In genomic region chr3:30615615-30616346, GRCh38 we compare ENCODE assay signal across 9 cellular contexts. TPM values are rescaled to one million over a fixed set of nuclear protein-coding genes. Genes with fewer than 3 reads are reported as not detected.
DNase-seq lines count a peak whose midpoint lies in the region; ATAC-seq, FAIRE-seq and TF ChIP-seq lines count a peak whose summit lies in the region.
"Had no signal": no experiment of that assay in that cellular context is flagged by ENCODE, and none has a peak within 500 bp of the region (broad histone marks: within the 10 kb centered on the region; RNA-seq: fewer than 3 reads in every experiment).

No MANE protein-coding gene starts in this region.

- peak overlapping the region; percentile 42 for H3K14ac ChIP-seq in trophoblast cell (ENCODE audit: low read length)

- H3K4me3 ChIP-seq in CD8-positive, alpha-beta memory T cell (ENCODE audit: low read length): peak overlapping the region; percentile 37
- H3K4me3 ChIP-seq in PC-3 (ENCODE audit: low read length): no peak overlapping the region
- H3K4me3 ChIP-seq in endothelial cell of umbilical vein (replicated peaks in 1 of 3; ENCODE audit: insufficient read depth in 1 of 3, low read depth in 1 of 3, low read length in 3 of 3): no peak overlapping the region
- no peak overlapping the region for H3K4me3 ChIP-seq in trophoblast cell (ENCODE audit: low read depth, low read length)

- H2BK120ac ChIP-seq in trophoblast cell (ENCODE audit: insufficient read depth, low read length, poor library complexity): no peak overlapping the region

- H3K9ac ChIP-seq in PC-3 (ENCODE audit: low read length) (no peak overlapping the region), endothelial cell of umbilical vein (replicated peaks; ENCODE audit: extremely low read depth, insufficient read depth, low read length) (no peak overlapping the region), trophoblast cell (ENCODE audit: low read length) (no peak overlapping the region)

- H3K23ac ChIP-seq in trophoblast cell (ENCODE audit: low read length): no peak overlapping the region

- H3K79me2 ChIP-seq in PC-3 (ENCODE audit: low read length): peaks cover 100% of the 10 kb centered on the region
- H3K79me2 ChIP-seq in endothelial cell of umbilical vein (ENCODE audit: control insufficient read depth, insufficient read depth, low read length): peaks cover 100% of the 10 kb centered on the region
- H3K79me2 ChIP-seq in trophoblast cell (ENCODE audit: control insufficient read depth, insufficient read depth, low read length, poor library complexity): peaks cover 14% of the 10 kb centered on the region

- no peak overlapping the region for H4K12ac ChIP-seq in trophoblast cell (ENCODE audit: low read depth, low read length)

- peaks cover 92% of the 10 kb centered on the region for H3K4me1 ChIP-seq in CD8-positive, alpha-beta memory T cell (ENCODE audit: insufficient read depth, low read length)
- H3K4me1 ChIP-seq in PC-3 (ENCODE audit: insufficient read depth, low read length) (peaks cover 53% of the 10 kb centered on the region), endothelial cell of umbilical vein (ENCODE audit: control insufficient read depth, extremely low read depth, insufficient read depth, low read length) (peaks cover 81% of the 10 kb centered on the region), trophoblast cell (ENCODE audit: control insufficient read depth in 1 of 2, insufficient read depth in 2 of 2, low read length in 2 of 2) (peaks cover 9 to 20% of the 10 kb centered on the region in 2 experiments)

- H2BK5ac ChIP-seq in trophoblast cell (ENCODE audit: low read depth, low read length, poor library complexity): peak overlapping the region; percentile 71

- no peak for TF ChIP-seq POLR2A in endothelial cell of umbilical vein (IDR thresholded peaks at IDR 0.05; ENCODE audit: low read depth, low read length)

- H3K9me2 ChIP-seq in PC-3 (replicated peaks; ENCODE audit: low read length): no peaks in the 10 kb centered on the region

- no peaks in the 10 kb centered on the region for H3K36me3 ChIP-seq in CD8-positive, alpha-beta memory T cell (ENCODE audit: insufficient read depth, low read length)
- peaks cover 21% of the 10 kb centered on the region for H3K36me3 ChIP-seq in PC-3 (ENCODE audit: low read depth, low read length)
- H3K36me3 ChIP-seq in endothelial cell of umbilical vein (ENCODE audit: control insufficient read depth in 2 of 2, extremely low read depth in 1 of 2, insufficient read depth in 2 of 2, low read length in 2 of 2): peaks cover 5 to 9% of the 10 kb centered on the region in 2 experiments
- H3K36me3 ChIP-seq in trophoblast cell (ENCODE audit: control insufficient read depth in 1 of 2, insufficient read depth in 2 of 2, low read length in 2 of 2): peaks cover 3 to 4% of the 10 kb centered on the region in 2 experiments

- peak overlapping the region; percentile 13 to 97 (median 92) for H3K4me3 Mint-ChIP-seq in CD8-positive, alpha-beta memory T cell
- H3K4me3 Mint-ChIP-seq: dendritic cell treated with granulocyte-macrophage colony-stimulating factor and Interleukin-4, amounts not matched to agents 40 ng/mL and 50 ng/mL, for 4 days had no signal

- H3K4me2 ChIP-seq in PC-3 (ENCODE audit: low read length) (no peak overlapping the region; the same call in 1 of the 2 replicates), endothelial cell of umbilical vein (ENCODE audit: insufficient read depth, low read length) (peak overlapping the region; percentile 18), trophoblast cell (ENCODE audit: low read length) (no peak overlapping the region)

- no peaks in the 10 kb centered on the region for H3K9me1 ChIP-seq in endothelial cell of umbilical vein (replicated peaks; ENCODE audit: control insufficient read depth, extremely low read depth, insufficient read depth, low read length)

- H3K4ac ChIP-seq in trophoblast cell (ENCODE audit: low read depth, low read length): peak overlapping the region; percentile 88

- no peaks in the 10 kb centered on the region for H3K9me3 ChIP-seq in CD8-positive, alpha-beta memory T cell (ENCODE audit: low read length)
- H3K9me3 ChIP-seq in PC-3 (ENCODE audit: low read length): no peaks in the 10 kb centered on the region
- H3K9me3 ChIP-seq in endothelial cell of umbilical vein (replicated peaks; ENCODE audit: control insufficient read depth, insufficient read depth, low read length): no peaks in the 10 kb centered on the region
- H3K9me3 ChIP-seq in trophoblast cell (ENCODE audit: insufficient read depth, low read depth, low read length): no peaks in the 10 kb centered on the region

- no peak overlapping the region for H4K8ac ChIP-seq in trophoblast cell (ENCODE audit: low read depth, low read length)

- no peak overlapping the region for H2AFZ ChIP-seq in PC-3 (ENCODE audit: low read length)
- H2AFZ ChIP-seq in endothelial cell of umbilical vein (ENCODE audit: low read depth, low read length): no peak overlapping the region
- no peak overlapping the region for H2AFZ ChIP-seq in trophoblast cell (ENCODE audit: insufficient read depth, low read length, poor library complexity)

- peaks cover 0 to 35% (median 8%) of the 10 kb centered on the region in 3 donors for H3K36me3 Mint-ChIP-seq in CD8-positive, alpha-beta memory T cell

- dilution Hi-C loops in endothelial cell of umbilical vein (cut with MboI; ENCODE audit: extremely low pct_ligation_motif_present, low sequenced_read_pairs): loop anchor here (25.0 kb wide), 1 partner anchor 278 kb away; no protein-coding TSS in a partner anchor

- CTCF ChIA-PET in CD8-positive, alpha-beta memory T cell (lab: Charles Lee): interaction anchor here (1.0 to 5.5 kb wide), 5 partner anchors 9 to 78 kb away, joined by 3 to 26 read pairs (median 4); no protein-coding TSS in a partner anchor
- CTCF ChIA-PET in PC-3 (lab: Charles Lee) (no interaction called here), endothelial cell of umbilical vein (lab: Charles Lee) (interaction anchor here (0.6 to 2.3 kb wide), 10 partner anchors 9 to 603 kb away, joined by 3 to 6 read pairs (median 3); partner anchors contain the start of gene TGFBR2)

- DNase-seq in CD8-positive, alpha-beta memory T cell: no peak
- peak; percentile 19 for DNase-seq in PC-3
- DNase-seq in endothelial cell of umbilical vein (ENCODE audit: low read depth, low spot score): peak; percentile 1
- DNase-seq in trophoblast cell: peak in 1 of 2 donors; percentile 49
- no peak for DNase-seq in occipital lobe (lab: John Stamatoyannopoulos, UW)
- DNase-seq: EL had no signal

- H4K20me1 ChIP-seq in PC-3 (ENCODE audit: low read length) (peaks cover 55% of the 10 kb centered on the region), endothelial cell of umbilical vein (replicated peaks; ENCODE audit: control insufficient read depth, extremely low read depth, insufficient read depth, low read length) (peaks cover 10% of the 10 kb centered on the region)

- H3K27me3 Mint-ChIP-seq in CD8-positive, alpha-beta memory T cell: no peaks in the 10 kb centered on the region
- H3K27me3 Mint-ChIP-seq: dendritic cell treated with granulocyte-macrophage colony-stimulating factor and Interleukin-4, amounts not matched to agents 40 ng/mL and 50 ng/mL, for 4 days had no signal

- no CpG with 5 or more reads among the region's 3 CpGs for WGBS in trophoblast cell (ENCODE audit: extremely low coverage, insufficient coverage, insufficient read length)

- BruUV-seq in PC-3 (replicated peaks; lab: Mats Ljungman, UMichigan): no TSS peak
- no TSS peak for BruUV-seq in endothelial cell of umbilical vein (replicated peaks; lab: Mats Ljungman, UMichigan)

- FAIRE-seq in endothelial cell of umbilical vein (lab: Jason Lieb, UNC): no peak

- ATAC-seq in PC-3: no peak
- ATAC-seq in HG03378 (IDR thresholded peaks at IDR 0.05; ENCODE audit: unreplicated experiment): no peak
- no peak for ATAC-seq in GM19351 (IDR thresholded peaks at IDR 0.05; ENCODE audit: unreplicated experiment)

- POLR2A ChIA-PET in CD8-positive, alpha-beta memory T cell (lab: Charles Lee): interaction anchor here (0.6 to 2.7 kb wide), 7 partner anchors 9 to 49 kb away, joined by 3 to 15 read pairs (median 6); partner anchors contain the start of gene TGFBR2
- POLR2A ChIA-PET in PC-3 (lab: Charles Lee; ENCODE audit: unreplicated experiment) (interaction anchor here (0.6 kb wide), 3 partner anchors 30 to 48 kb away, joined by 3 to 5 read pairs (median 3); no protein-coding TSS in a partner anchor), endothelial cell of umbilical vein (lab: Charles Lee) (interaction anchor here (1.0 kb wide), 1 partner anchor 9 kb away, joined by 3 read pairs; no protein-coding TSS in a partner anchor)

- H3K4me1 Mint-ChIP-seq in CD8-positive, alpha-beta memory T cell: peaks cover 96 to 100% (median 98%) of the 10 kb centered on the region in 3 donors

- intact Hi-C loops in PC-3 (cut with micrococcal nuclease): no loop called here
- intact Hi-C loops in endothelial cell of umbilical vein (cut with micrococcal nuclease): loop anchor here (1.0 kb wide), 1 partner anchor 10 kb away; no protein-coding TSS in a partner anchor

- no peak overlapping the region for H2AK5ac ChIP-seq in trophoblast cell (ENCODE audit: low read length)

- H2BK12ac ChIP-seq in trophoblast cell (ENCODE audit: low read length): no peak overlapping the region

- H3K27ac ChIP-seq in CD8-positive, alpha-beta memory T cell (ENCODE audit: low read depth, low read length): no peak overlapping the region
- H3K27ac ChIP-seq in PC-3 (ENCODE audit: low read length) (no peak overlapping the region), endothelial cell of umbilical vein (ENCODE audit: insufficient read depth, low read depth, low read length) (no peak overlapping the region), trophoblast cell (ENCODE audit: low read depth, low read length) (peak overlapping the region; percentile 72)

- H3K27ac Mint-ChIP-seq in CD8-positive, alpha-beta memory T cell: peak overlapping the region; percentile 67 to 99 (median 85)
- H3K27ac Mint-ChIP-seq: dendritic cell treated with granulocyte-macrophage colony-stimulating factor and Interleukin-4, amounts not matched to agents 40 ng/mL and 50 ng/mL, for 4 days had no signal

- H3K27me3 ChIP-seq in CD8-positive, alpha-beta memory T cell (ENCODE audit: insufficient read depth, low read length, poor library complexity, severe bottlenecking): no peaks in the 10 kb centered on the region
- H3K27me3 ChIP-seq in PC-3 (ENCODE audit: low read length) (no peaks in the 10 kb centered on the region), endothelial cell of umbilical vein (ENCODE audit: control insufficient read depth in 2 of 2, insufficient read depth in 2 of 2, low read length in 2 of 2) (no peaks in the 10 kb centered on the region), trophoblast cell (ENCODE audit: insufficient read depth, low read length) (no peaks in the 10 kb centered on the region)

- peaks cover 4% of the 10 kb centered on the region for H3F3A ChIP-seq in PC-3 (ENCODE audit: low read length, unreplicated experiment)

- H3K9me3 Mint-ChIP-seq in CD8-positive, alpha-beta memory T cell: no peaks in the 10 kb centered on the region

- H3K18ac ChIP-seq in trophoblast cell (ENCODE audit: low read length): no peak overlapping the region

- TF ChIP-seq CTCF in PC-3 (conservative IDR thresholded peaks at IDR 0.05; ENCODE audit: low read depth, low read length) (no peak), endothelial cell of umbilical vein (IDR thresholded peaks at IDR 0.05; ENCODE audit: extremely low read depth in 1 of 2, insufficient read depth in 1 of 2, low read depth in 1 of 2, low read length in 2 of 2) (no peak)

- H4K91ac ChIP-seq in trophoblast cell (ENCODE audit: low read depth, low read length): peak overlapping the region; percentile 11

- H3K79me1 ChIP-seq in trophoblast cell (ENCODE audit: low read length): peaks cover 5% of the 10 kb centered on the region

RNA-seq across cellular contexts. Expression of gene TGFBR2, which starts 9.4 kb away (rescaled TPM):
- 10 to 100 TPM; 55.3 to 56.3 TPM for total RNA-seq in CD8-positive, alpha-beta memory T cell
- polyA plus RNA-seq in CD8-positive, alpha-beta memory T cell: 108 TPM
- total RNA-seq in PC-3 (2014; rRNA removed): 48.2 and 55.9 TPM in 2 replicates
- 250 and 259 TPM in 2 replicates for total RNA-seq in endothelial cell of umbilical vein
- polyA plus RNA-seq in endothelial cell of umbilical vein: 203 and 227 TPM in 2 replicates
- polyA plus RNA-seq in endothelial cell of umbilical vein (2011; cell fraction: cytosol; rRNA removed): 180 and 183 TPM in 2 replicates
- 156 and 180 TPM in 2 replicates for polyA plus RNA-seq in endothelial cell of umbilical vein (2011; cell fraction: nucleus; rRNA removed)
- polyA plus RNA-seq in endothelial cell of umbilical vein (2012): 157 and 193 TPM in 2 replicates
- polyA minus RNA-seq in endothelial cell of umbilical vein: 448 and 461 TPM in 2 replicates
- polyA minus RNA-seq in endothelial cell of umbilical vein (2011; cell fraction: cytosol; rRNA and poly(A)+ RNA removed): 8.2 TPM
- polyA minus RNA-seq in endothelial cell of umbilical vein (2011; cell fraction: nucleus; rRNA and poly(A)+ RNA removed): 268 and 339 TPM in 2 replicates
- polyA plus RNA-seq in trophoblast cell (2013): 95.2 and 107 TPM in 2 replicates
- 5.8 TPM for total RNA-seq in occipital lobe

Comparison
In these comparisons a context has a peak if more than half of its experiments do, and no peak if none do; other contexts are left out.
1. DNase-seq: peak in PC-3 (single experiment) and endothelial cell of umbilical vein (single experiment); none in CD8-positive, alpha-beta memory T cell (0 of 5) and occipital lobe (single experiment).